ENCODE assay signal across 18 cellular contexts in the genomic region with DNA sequence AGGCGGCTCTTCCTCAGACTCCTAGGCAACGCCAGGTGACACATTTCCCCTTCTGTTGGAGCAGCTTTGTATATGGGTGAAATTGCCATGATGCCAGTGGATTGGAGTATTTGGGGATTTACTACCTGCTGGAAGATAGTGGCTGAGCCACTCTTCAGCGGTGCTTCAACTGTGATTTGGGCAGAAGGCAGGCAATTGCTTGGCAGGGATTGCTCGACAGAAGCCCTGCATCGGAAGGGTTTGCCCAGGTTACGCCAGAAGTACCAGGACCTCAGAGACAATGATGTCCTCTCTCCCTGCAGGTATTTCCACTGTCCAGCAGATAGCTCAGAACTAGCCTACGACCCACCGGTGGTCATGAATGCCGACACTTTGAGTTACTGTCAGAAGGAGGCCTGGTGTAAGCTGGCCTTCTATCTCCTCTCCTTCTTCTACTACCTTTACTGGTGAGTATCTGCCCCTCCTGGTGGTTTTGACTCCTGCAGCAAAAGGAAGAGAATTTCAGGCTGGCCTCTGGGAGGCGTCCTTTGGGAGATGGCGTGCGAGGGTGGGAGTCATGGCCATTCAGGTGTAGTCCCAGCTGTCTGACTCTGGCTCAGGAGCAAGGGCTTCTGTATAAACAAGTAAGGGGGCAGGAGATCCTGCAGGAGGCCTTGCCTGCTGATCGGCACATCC.
DNase-seq lines count a peak whose midpoint lies in the region; ATAC-seq, FAIRE-seq and TF ChIP-seq lines count a peak whose summit lies in the region.
"Had no signal": no experiment of that assay in that cellular context is flagged by ENCODE, and none has a peak within 500 bp of the region (broad histone marks: within the 10 kb centered on the region; RNA-seq: fewer than 3 reads in every experiment).

No MANE protein-coding gene starts in this region.

- H3K9ac ChIP-seq in NT2/D1 (ENCODE audit: insufficient read length, low read depth): peak overlapping the region; percentile 29

- H3K9me3 ChIP-seq in NT2/D1 (ENCODE audit: insufficient read depth, low read length): no peaks in the 10 kb centered on the region
- H3K9me3 ChIP-seq: lower lobe of right lung had no signal

- peaks cover 20% of the 10 kb centered on the region for H3K4me1 ChIP-seq in NT2/D1 (ENCODE audit: insufficient read depth, insufficient read length)

- TF ChIP-seq CTCF in fibroblast of pulmonary artery (IDR thresholded peaks at IDR 0.05; ENCODE audit: low read length, missing control alignments) (peak; percentile 9), progenitor cell of endocrine pancreas (IDR thresholded peaks at IDR 0.05; ENCODE audit: unreplicated experiment) (peak; percentile 32)

- no peak for ATAC-seq in effector memory CD8-positive, alpha-beta T cell (replicated peaks)
- ATAC-seq: Panc1; stimulated activated naive CD8-positive, alpha-beta T cell treated with anti-CD3 and anti-CD28 coated beads, Interleukin-15, Interleukin-2, amounts not matched to agents 100 U/mL and 50 U/mL, for 24 hours; T-cell had no signal

- H3K9me3 Mint-ChIP-seq in progenitor cell of endocrine pancreas (ENCODE audit: low read depth): no peaks in the 10 kb centered on the region
- H3K9me3 Mint-ChIP-seq in effector memory CD8-positive, alpha-beta T cell: no peaks in the 10 kb centered on the region
- H3K9me3 Mint-ChIP-seq: activated naive CD8-positive, alpha-beta T cell treated with anti-CD3 and anti-CD28 coated beads, Interleukin-2, amount 10 ng/mL, durations not matched to agents 7 days and 5 days; nephron; T-cell had no signal

- peaks cover 28% of the 10 kb centered on the region for H3K4me1 Mint-ChIP-seq in progenitor cell of endocrine pancreas (ENCODE audit: low read depth)
- peaks cover 6 to 10% of the 10 kb centered on the region in 2 donors for H3K4me1 Mint-ChIP-seq in effector memory CD8-positive, alpha-beta T cell (ENCODE audit: low read depth in 2 of 2)

- H3K4me3 Mint-ChIP-seq in progenitor cell of endocrine pancreas (ENCODE audit: low read depth): no peak overlapping the region
- H3K4me3 Mint-ChIP-seq in effector memory CD8-positive, alpha-beta T cell: no peak overlapping the region
- H3K4me3 Mint-ChIP-seq: nephron had no signal

- peaks cover 2% of the 10 kb centered on the region for H3K36me3 ChIP-seq in NT2/D1 (ENCODE audit: insufficient read depth, insufficient read length, low read length)
- H3K36me3 ChIP-seq: lower lobe of right lung had no signal

- no peaks in the 10 kb centered on the region for H3K27me3 ChIP-seq in NT2/D1 (ENCODE audit: insufficient read depth, insufficient read length)

- no peak overlapping the region for H3K27ac Mint-ChIP-seq in progenitor cell of endocrine pancreas
- H3K27ac Mint-ChIP-seq in effector memory CD8-positive, alpha-beta T cell: no peak overlapping the region
- H3K27ac Mint-ChIP-seq: T-cell had no signal

- no peaks in the 10 kb centered on the region for H3K36me3 Mint-ChIP-seq in progenitor cell of endocrine pancreas (ENCODE audit: insufficient read depth)
- H3K36me3 Mint-ChIP-seq in effector memory CD8-positive, alpha-beta T cell (ENCODE audit: insufficient read depth): no peaks in the 10 kb centered on the region
- H3K36me3 Mint-ChIP-seq: activated naive CD8-positive, alpha-beta T cell treated with anti-CD3 and anti-CD28 coated beads, Interleukin-2, amount 10 ng/mL, durations not matched to agents 7 days and 5 days; T-cell had no signal

- H3K4me3 ChIP-seq in NT2/D1 (ENCODE audit: insufficient read length, low read depth): no peak overlapping the region
- H3K4me3 ChIP-seq in fibroblast of pulmonary artery (replicated peaks; ENCODE audit: low read depth, low read length): no peak overlapping the region
- H3K4me3 ChIP-seq: lower lobe of right lung had no signal

- FAIRE-seq in HTR-8/SVneo (lab: Jason Lieb, UNC): no peak
- FAIRE-seq: A204.1, colon had no signal

- DNase-seq in DMS153 (lab: John Stamatoyannopoulos, UW): peak; percentile 15
- DNase-seq in DMS153 treated with DMSO at 0.1 percent for 48 hours (lab: John Stamatoyannopoulos, UW; ENCODE audit: unreplicated experiment): no peak
- DNase-seq in NT2/D1 (ENCODE audit: low read depth, low spot score): peak; percentile 46
- no peak for DNase-seq in fibroblast of pulmonary artery (ENCODE audit: low read depth)
- no peak for DNase-seq in progenitor cell of endocrine pancreas (ENCODE audit: low spot score, unreplicated experiment)
- DNase-seq in HTR-8/SVneo (ENCODE audit: insufficient read length, low spot score): no peak
- DNase-seq in NCI-H2107 treated with DMSO at 0.1 percent for 48 hours (lab: John Stamatoyannopoulos, UW; ENCODE audit: unreplicated experiment): no peak
- DNase-seq in effector memory CD8-positive, alpha-beta T cell: no peak
- DNase-seq: activated naive CD8-positive, alpha-beta T cell treated with anti-CD3 and anti-CD28 coated beads, Interleukin-2, amount 10 ng/mL, durations not matched to agents 7 days and 5 days; erythroblast; hypothalamus; lower lobe of right lung; stimulated activated naive CD8-positive, alpha-beta T cell treated with anti-CD3 and anti-CD28 coated beads, Interleukin-15, Interleukin-2, amounts not matched to agents 100 U/mL and 50 U/mL, for 24 hours; T-cell had no signal

- peaks cover 10% of the 10 kb centered on the region for H3K27me3 Mint-ChIP-seq in progenitor cell of endocrine pancreas
- peaks cover 22 to 37% of the 10 kb centered on the region in 2 donors for H3K27me3 Mint-ChIP-seq in effector memory CD8-positive, alpha-beta T cell

Comparison
In these comparisons a context has a peak if more than half of its experiments do, and no peak if none do; other contexts are left out.
1. DNase-seq: peak in DMS153 (single experiment) and NT2/D1 (single experiment); none in DMS153 treated with DMSO at 0.1 percent for 48 hours (single experiment), fibroblast of pulmonary artery (single experiment), progenitor cell of endocrine pancreas (single experiment), HTR-8/SVneo (single experiment), NCI-H2107 treated with DMSO at 0.1 percent for 48 hours (single experiment) and effector memory CD8-positive, alpha-beta T cell (0 of 3).